Comparison of ENCODE assay signal across 14 cellular contexts in genomic region chr13:79258489-79258888, GRCh38.
DNase-seq lines count a peak whose midpoint lies in the region; ATAC-seq, FAIRE-seq and TF ChIP-seq lines count a peak whose summit lies in the region.
"Had no signal": no experiment of that assay in that cellular context is flagged by ENCODE, and none has a peak within 500 bp of the region (broad histone marks: within the 10 kb centered on the region; RNA-seq: fewer than 3 reads in every experiment).

No MANE protein-coding gene starts in this region.

- H3K4me1 ChIP-seq in HepG2 (ENCODE audit: insufficient read depth, low read length), result no peaks in the 10 kb centered on the region
- H3K4me1 ChIP-seq in right lobe of liver, result no peaks in the 10 kb centered on the region
- H3K4me1 ChIP-seq in neural progenitor cell, result no peaks in the 10 kb centered on the region

- in situ Hi-C loops in HepG2 (cut with HindIII; ENCODE audit: extremely low pct_ligation_motif_present, low pct_unique_long_range_greater_than_20kb), result no loop called here

- no peak overlapping the region for H3K27ac Mint-ChIP-seq in neural progenitor cell
- H3K27ac Mint-ChIP-seq: IgD-negative memory B cell, natural killer cell had no signal

- 22% methylated on average over 3 of the region's 3 CpGs for WGBS in HepG2 (ENCODE audit: low lambda C conversion rate)
- 56% methylated on average over 3 of the region's 3 CpGs for WGBS in right lobe of liver (ENCODE audit: insufficient coverage, low coverage, low lambda C conversion rate, missing lambda C conversion rate)

- no peaks in the 10 kb centered on the region for H3K27me3 Mint-ChIP-seq in neural progenitor cell (ENCODE audit: insufficient read depth, low read depth)

- H3K79me2 ChIP-seq in HepG2 (ENCODE audit: insufficient read depth, low read length), result no peaks in the 10 kb centered on the region
- no peaks in the 10 kb centered on the region for H3K79me2 ChIP-seq in neural progenitor cell (ENCODE audit: low read depth)

- H3K36me3 ChIP-seq in HepG2 (replicated peaks in 1 of 2; ENCODE audit: control insufficient read depth in 1 of 2, insufficient read depth in 2 of 2, low read length in 2 of 2), result no peaks in the 10 kb centered on the region
- H3K36me3 ChIP-seq in right lobe of liver, result no peaks in the 10 kb centered on the region
- no peaks in the 10 kb centered on the region for H3K36me3 ChIP-seq in neural progenitor cell

- H3K9me3 ChIP-seq in HepG2 (ENCODE audit: low read length), result no peaks in the 10 kb centered on the region
- H3K9me3 ChIP-seq in right lobe of liver, result no peaks in the 10 kb centered on the region
- no peaks in the 10 kb centered on the region for H3K9me3 ChIP-seq in neural progenitor cell (ENCODE audit: low read depth)

- no peaks in the 10 kb centered on the region for H3K9me3 Mint-ChIP-seq in neural progenitor cell
- H3K9me3 Mint-ChIP-seq: IgD-negative memory B cell, natural killer cell had no signal

- H2AFZ ChIP-seq in HepG2 (ENCODE audit: low read length), result no peak overlapping the region
- peak overlapping the region; percentile 82 for H2AFZ ChIP-seq in neural progenitor cell (replicated peaks)

- H3K27ac ChIP-seq in HepG2 (ENCODE audit: extremely low read length, insufficient read depth, low read length) (no peak overlapping the region), right lobe of liver (no peak overlapping the region), neural progenitor cell (no peak overlapping the region), dorsolateral prefrontal cortex (no peak overlapping the region)

- H3F3A ChIP-seq in neural progenitor cell (ENCODE audit: low read depth), result no peaks in the 10 kb centered on the region

- H3K36me3 Mint-ChIP-seq in neural progenitor cell, result no peaks in the 10 kb centered on the region
- H3K36me3 Mint-ChIP-seq: IgD-negative memory B cell, natural killer cell had no signal

- POLR2A ChIA-PET in HepG2 (lab: Yijun Ruan, JAX), result no interaction called here

- CTCF ChIA-PET in HepG2 (lab: Yijun Ruan, JAX; ENCODE audit: low intra/inter-chr PET ratio, low total read pairs), result no interaction called here

- ATAC-seq in HepG2 (no peak), right lobe of liver (no peak), HG02610 (IDR thresholded peaks at IDR 0.05; ENCODE audit: unreplicated experiment) (peak; percentile 63), HG03558 (IDR thresholded peaks at IDR 0.05; ENCODE audit: extremely low read depth, unreplicated experiment) (peak; percentile 76)
- ATAC-seq: natural killer cell, SK-N-SH treated with all-trans-retinoic acid at 6 μM for 48 hours had no signal

- TF ChIP-seq POLR2A in HepG2 (IDR thresholded peaks at IDR 0.05; ENCODE audit: insufficient read depth in 1 of 2, low read depth in 2 of 2, low read length in 2 of 2) (no peak), right lobe of liver (IDR thresholded peaks at IDR 0.05) (no peak)

- TF ChIP-seq EP300 in HepG2 (IDR thresholded peaks at IDR 0.05; ENCODE audit: low read depth in 2 of 2, low read length in 2 of 2) (no peak), HepG2 (CRISPR knock-in tag; IDR thresholded peaks at IDR 0.05; ENCODE audit: borderline replicate concordance) (no peak)

- H3K4me2 ChIP-seq in HepG2 (ENCODE audit: low read depth, low read length) (no peak overlapping the region), neural progenitor cell (no peak overlapping the region)

- H4K20me1 ChIP-seq in HepG2 (ENCODE audit: insufficient read depth, low read length) (no peaks in the 10 kb centered on the region), neural progenitor cell (ENCODE audit: low read depth) (no peaks in the 10 kb centered on the region)

- TF ChIP-seq RAD21 in HepG2 (CRISPR knock-in tag; IDR thresholded peaks at IDR 0.05), result no peak

- H3K4me1 Mint-ChIP-seq in neural progenitor cell, result no peaks in the 10 kb centered on the region
- H3K4me1 Mint-ChIP-seq: natural killer cell had no signal

- no TSS peak for BruUV-seq in HepG2 (replicated peaks; lab: Mats Ljungman, UMichigan)

- H3K27me3 ChIP-seq in HepG2 (ENCODE audit: control insufficient read depth in 1 of 2, insufficient read depth in 2 of 2, low read length in 2 of 2) (no peaks in the 10 kb centered on the region), right lobe of liver (no peaks in the 10 kb centered on the region), neural progenitor cell (no peaks in the 10 kb centered on the region), dorsolateral prefrontal cortex (peaks cover 0 to 5% (median 0%) of the 10 kb centered on the region in 45 donors)

- no peak for DNase-seq in HepG2 (ENCODE audit: low spot score)
- DNase-seq in right lobe of liver, result no peak
- no peak for DNase-seq in neural progenitor cell (ENCODE audit: low spot score)
- DNase-seq in cardiac septum (ENCODE audit: low spot score), result no peak
- no peak for DNase-seq in dorsolateral prefrontal cortex
- DNase-seq in UCSD-AML1 (lab: John Stamatoyannopoulos, UW; ENCODE audit: unreplicated experiment), result no peak
- DNase-seq: activated CD8-positive, alpha-beta memory T cell treated with anti-CD3 and anti-CD28 coated beads, Interleukin-2, amount 50 U/mL, for 4 hours; DMS153; natural killer cell had no signal

- no peak for FAIRE-seq in HepG2 (lab: Jason Lieb, UNC)
- FAIRE-seq: keratinocyte had no signal

- TF ChIP-seq CTCF in HepG2 (CRISPR knock-in tag; IDR thresholded peaks at IDR 0.05), result no peak
- no peak for TF ChIP-seq CTCF in right lobe of liver (IDR thresholded peaks at IDR 0.05)
- no peak for TF ChIP-seq CTCF in neural progenitor cell (IDR thresholded peaks at IDR 0.05)
- TF ChIP-seq CTCF in dorsolateral prefrontal cortex (IDR thresholded peaks at IDR 0.05 in 54 of 56, conservative IDR thresholded peaks at IDR 0.05 in 2 of 56; ENCODE audit: low read depth in 1 of 56, partially characterized antibody in 56 of 56), result no peak

- H3K4me3 Mint-ChIP-seq in neural progenitor cell, result no peak overlapping the region
- H3K4me3 Mint-ChIP-seq: IgD-negative memory B cell, natural killer cell had no signal

- H3K9ac ChIP-seq in HepG2 (ENCODE audit: insufficient read depth, low read depth, low read length), result no peak overlapping the region
- no peak overlapping the region for H3K9ac ChIP-seq in neural progenitor cell

- intact Hi-C loops in HepG2 (cut with micrococcal nuclease; ENCODE audit: unreplicated experiment) (no loop called here), right lobe of liver (cut with DNase I) (no loop called here), cardiac septum (cut with DNase I) (no loop called here), dorsolateral prefrontal cortex (cut with DNase I) (no loop called here)

- H3K4me3 ChIP-seq in HepG2 (replicated peaks in 1 of 3; ENCODE audit: insufficient read depth in 1 of 3, low read depth in 2 of 3, low read length in 3 of 3), result no peak overlapping the region
- H3K4me3 ChIP-seq in right lobe of liver, result no peak overlapping the region
- H3K4me3 ChIP-seq in neural progenitor cell, result no peak overlapping the region
- H3K4me3 ChIP-seq in dorsolateral prefrontal cortex, result no peak overlapping the region

TF ChIP-seq in HepG2, 621 proteins besides CTCF, POLR2A, EP300 and RAD21:
- TF ChIP-seq CEBPB (IDR thresholded peaks at IDR 0.05; ENCODE audit: borderline replicate concordance, low read depth, low read length) (peak; percentile 9; the same call in 1 of the 2 replicates), POGZ (CRISPR knock-in tag; IDR thresholded peaks at IDR 0.05) (no peak), ATF4 (CRISPR knock-in tag; IDR thresholded peaks at IDR 0.05) (0 out of 4 replicates have a peak, but pooled peaks of 1 of the 2 experiments have one; percentile 19), ZNF790 (CRISPR knock-in tag; IDR thresholded peaks at IDR 0.05; ENCODE audit: borderline replicate concordance) (no peak), TCF7 (IDR thresholded peaks at IDR 0.05; ENCODE audit: low read depth) (no peak), FOXO1 (CRISPR knock-in tag; IDR thresholded peaks at IDR 0.05) (no peak), ZNF264 (CRISPR knock-in tag; IDR thresholded peaks at IDR 0.05) (no peak)

Comparison
In these comparisons a context has a peak if more than half of its experiments do, and no peak if none do; other contexts are left out.
1. ATAC-seq: peak in HG02610 (single experiment) and HG03558 (single experiment); none in HepG2 (single experiment) and right lobe of liver (0 of 4).